In genomic region chr4:39181905-39182638, GRCh38 we compare ENCODE assay signal across 8 cellular contexts.
DNase-seq lines count a peak whose midpoint lies in the region; ATAC-seq and TF ChIP-seq lines count a peak whose summit lies in the region.

WDR19 (plus strand) TSS chr4:39182529; CDS start chr4:39182558, 29 bp downstream.

- H3K27ac ChIP-seq in mucosa of rectum (ENCODE audit: low read depth in 2 of 2, low read length in 2 of 2), result peak within 1 kb of the TSS; percentile 55 to 63

- peak within 1 kb of the TSS; percentile 89 to 99 for H3K4me3 ChIP-seq in mucosa of rectum (ENCODE audit: low read length in 2 of 2)

- TF ChIP-seq EP300 in Ishikawa (IDR thresholded peaks at IDR 0.05; ENCODE audit: borderline replicate concordance), result no peak

- H3K36me3 ChIP-seq in mucosa of rectum (ENCODE audit: control insufficient read depth in 2 of 2, insufficient read depth in 2 of 2, low read length in 2 of 2), result no peaks in the 10 kb centered on the region

- peak; percentile 98 for ATAC-seq in GM21529 (IDR thresholded peaks at IDR 0.05; ENCODE audit: unreplicated experiment)

- no peaks in the 10 kb centered on the region for H3K27me3 ChIP-seq in mucosa of rectum (ENCODE audit: control insufficient read depth in 2 of 2, insufficient read depth in 2 of 2, low read length in 2 of 2)

- H3K9me3 ChIP-seq in mucosa of rectum (ENCODE audit: control insufficient read depth in 2 of 2, low read length in 2 of 2), result no peaks in the 10 kb centered on the region

- peak within 1 kb of the TSS; percentile 71 to 74 for H3K9ac ChIP-seq in mucosa of rectum (ENCODE audit: low read depth in 1 of 2, low read length in 2 of 2)

- DNase-seq in DMS153 treated with DMSO at 0.1 percent for 48 hours (lab: John Stamatoyannopoulos, UW; ENCODE audit: unreplicated experiment), result peak; percentile 85
- DNase-seq in OCI-M2 (lab: John Stamatoyannopoulos, UW; ENCODE audit: unreplicated experiment), result peak; percentile 80
- DNase-seq in activated T-cell treated with anti-CD3 and anti-CD28 coated beads for 48 hours (ENCODE audit: low read depth), result peak; percentile 97
- peak; percentile 99 for DNase-seq in erythroblast (lab: John Stamatoyannopoulos, UW)
- DNase-seq in stimulated activated CD8-positive, alpha-beta memory T cell treated with anti-CD3 and anti-CD28 coated beads, Interleukin-4, amount 100 ng/mL, for 48 hours, result peak; percentile 98

- TF ChIP-seq RAD21 in Ishikawa (IDR thresholded peaks at IDR 0.05; ENCODE audit: low read depth), result peak; percentile 33; the same call in 1 of the 2 replicates

- peak; percentile 62 for TF ChIP-seq POLR2A in erythroblast (IDR thresholded peaks at IDR 0.05; ENCODE audit: low read length)

- peaks cover 0 to 3% of the 10 kb centered on the region in 2 donors for H3K4me1 ChIP-seq in mucosa of rectum (ENCODE audit: control insufficient read depth in 2 of 2, insufficient read depth in 2 of 2, low read length in 2 of 2)

TF ChIP-seq in Ishikawa, 13 proteins besides CTCF, POLR2A, EP300 and RAD21:
- TF ChIP-seq ZBTB7A (IDR thresholded peaks at IDR 0.05; ENCODE audit: low read depth) (no peak), NFIC (IDR thresholded peaks at IDR 0.05) (no peak), TAF1 (IDR thresholded peaks at IDR 0.05; ENCODE audit: low read depth) (0 out of 2 replicates have a peak, but pooled peaks have one; percentile 74), USF1 (IDR thresholded peaks at IDR 0.05) (peak; percentile 90), TCF12 (IDR thresholded peaks at IDR 0.05; ENCODE audit: low read depth) (no peak), MAX (IDR thresholded peaks at IDR 0.05) (peak; percentile 86), YY1 (IDR thresholded peaks at IDR 0.05; ENCODE audit: low read depth) (no peak), EGR1 (IDR thresholded peaks at IDR 0.05) (0 out of 2 replicates have a peak, but pooled peaks have one; percentile 30), CEBPB (IDR thresholded peaks at IDR 0.05) (no peak), FOXM1 (IDR thresholded peaks at IDR 0.05; ENCODE audit: borderline replicate concordance, low read depth) (peak; percentile 22; the same call in 1 of the 2 replicates), TEAD4 (IDR thresholded peaks at IDR 0.05) (0 out of 2 replicates have a peak, but pooled peaks have one; percentile 4), CREB1 (IDR thresholded peaks at IDR 0.05; ENCODE audit: low read depth) (no peak), REST (IDR thresholded peaks at IDR 0.05; ENCODE audit: low read depth) (no peak)
TF ChIP-seq in Ishikawa: peak in this region for 6.

Comparison
In these comparisons a context has a peak if more than half of its experiments do, and no peak if none do; other contexts are left out.
1. Peak in every context shown above with its lines: DNase-seq, ATAC-seq, H3K4me3 ChIP-seq and H3K27ac ChIP-seq.